Comparison of ENCODE assay signal across 7 cellular contexts in the genomic region with DNA sequence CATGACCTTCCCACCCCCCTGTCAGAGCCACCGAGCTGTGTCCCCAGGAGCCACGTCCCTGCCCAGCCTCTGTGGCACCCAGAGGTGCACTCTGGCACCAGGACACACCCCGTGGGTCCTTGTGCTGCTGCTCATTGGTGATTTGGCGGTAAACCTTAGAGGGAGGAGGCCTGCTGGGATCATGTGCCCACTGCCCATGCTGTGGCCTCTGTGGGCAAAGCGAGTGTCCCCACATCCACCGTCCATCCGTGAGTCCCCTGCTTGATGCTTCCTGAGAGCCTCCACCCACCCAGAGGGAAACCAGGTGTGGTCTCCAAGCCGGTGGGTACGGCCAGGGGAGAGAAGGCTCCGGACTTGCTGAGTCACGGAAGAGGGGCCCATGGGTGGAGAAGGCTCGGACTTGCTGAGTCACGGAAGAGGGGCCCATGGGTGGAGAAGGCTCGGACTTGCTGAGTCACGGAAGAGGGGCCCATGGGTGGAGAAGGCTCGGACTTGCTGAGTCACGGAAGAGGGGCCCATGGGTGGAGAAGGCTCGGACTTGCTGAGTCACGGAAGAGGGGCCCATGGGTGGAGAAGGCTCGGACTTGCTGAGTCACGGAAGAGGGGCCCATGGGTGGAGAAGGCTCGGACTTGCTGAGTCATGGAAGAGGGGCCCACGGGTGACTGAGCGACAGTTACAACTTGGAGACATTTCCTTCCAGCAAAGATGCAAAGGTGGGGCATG. TPM values are rescaled to one million over a fixed set of nuclear protein-coding genes. Genes with fewer than 3 reads are reported as not detected.
DNase-seq lines count a peak whose midpoint lies in the region; TF ChIP-seq lines count a peak whose summit lies in the region.
"Not testable (repeated sequence)": the region's sequence is repeated elsewhere in the genome, so short reads cannot be mapped to it uniquely, and the experiment has no call there.

No MANE protein-coding gene starts in this region.

- H3K4me2 ChIP-seq in hepatocyte = not testable (repeated sequence)

- H3K27me3 Mint-ChIP-seq in dendritic cell treated with granulocyte-macrophage colony-stimulating factor and Interleukin-4, amounts not matched to agents 40 ng/mL and 50 ng/mL, for 4 days = peaks cover 18% of the 10 kb centered on the region

- DNase-seq in Daoy (ENCODE audit: low read depth) = peak; percentile 52
- peak; percentile 6 for DNase-seq in KBM-7
- peak; percentile 51 for DNase-seq in SW480 (ENCODE audit: low spot score)
- peak; percentile 42 for DNase-seq in activated naive CD4-positive, alpha-beta T cell treated with Interleukin-2 at 50 U/mL for 16 hours
- DNase-seq in hepatocyte (ENCODE audit: low spot score) = peak; percentile 30
- peak; percentile 46 for DNase-seq in stimulated activated CD4-positive, alpha-beta T cell treated with anti-CD3 and anti-CD28 coated beads, Interleukin-15, amount 100 ng/mL, for 24 hours

- H3K4me3 Mint-ChIP-seq in dendritic cell treated with granulocyte-macrophage colony-stimulating factor and Interleukin-4, amounts not matched to agents 40 ng/mL and 50 ng/mL, for 4 days = peak overlapping the region; percentile 30

- not testable (repeated sequence) for H3K79me2 ChIP-seq in hepatocyte

- H2AFZ ChIP-seq in hepatocyte = not testable (repeated sequence)

- in situ Hi-C loops in KBM-7 (cut with MboI; ENCODE audit: low pct_unique_long_range_greater_than_20kb, low sequenced_read_pairs) = not testable (repeated sequence)

- H3K9me2 ChIP-seq in hepatocyte (replicated peaks; ENCODE audit: insufficient read depth) = not testable (repeated sequence)

- not testable (repeated sequence) for H3K27ac Mint-ChIP-seq in dendritic cell treated with granulocyte-macrophage colony-stimulating factor and Interleukin-4, amounts not matched to agents 40 ng/mL and 50 ng/mL, for 4 days

- intact Hi-C loops in dendritic cell treated with granulocyte-macrophage colony-stimulating factor and Interleukin-4, amounts not matched to agents 40 ng/mL and 50 ng/mL, for 4 days (cut with micrococcal nuclease) = not testable (repeated sequence)

- not testable (repeated sequence) for H3K27me3 ChIP-seq in hepatocyte

- WGBS in hepatocyte (ENCODE audit: low lambda C conversion rate, missing lambda C conversion rate) = 83% methylated on average over 19 of the region's 24 CpGs

- H3K36me3 ChIP-seq in hepatocyte (replicated peaks; ENCODE audit: insufficient read depth, low read depth) = not testable (repeated sequence)

- H3K9me3 Mint-ChIP-seq in dendritic cell treated with granulocyte-macrophage colony-stimulating factor and Interleukin-4, amounts not matched to agents 40 ng/mL and 50 ng/mL, for 4 days = peaks cover 14% of the 10 kb centered on the region

- not testable (repeated sequence) for H3K9me3 ChIP-seq in hepatocyte (ENCODE audit: low read depth)

- not testable (repeated sequence) for H4K20me1 ChIP-seq in hepatocyte (ENCODE audit: insufficient read depth, poor library complexity, severe bottlenecking)

- not testable (repeated sequence) for TF ChIP-seq CTCF in hepatocyte (IDR thresholded peaks at IDR 0.05; ENCODE audit: poor library complexity)

- H3K27ac ChIP-seq in hepatocyte = peak overlapping the region; percentile 84

- H3K4me1 ChIP-seq in hepatocyte (ENCODE audit: insufficient read depth) = peaks cover 13% of the 10 kb centered on the region

- H3K4me3 ChIP-seq in hepatocyte = not testable (repeated sequence)

- not testable (repeated sequence) for H3K36me3 Mint-ChIP-seq in dendritic cell treated with granulocyte-macrophage colony-stimulating factor and Interleukin-4, amounts not matched to agents 40 ng/mL and 50 ng/mL, for 4 days (ENCODE audit: low read depth)

- H3K4me1 Mint-ChIP-seq in dendritic cell treated with granulocyte-macrophage colony-stimulating factor and Interleukin-4, amounts not matched to agents 40 ng/mL and 50 ng/mL, for 4 days (ENCODE audit: low read depth) = not testable (repeated sequence)

RNA-seq across cellular contexts. Expression of gene ZNF469, which starts 49.7 kb away (rescaled TPM):
- 0.23 and 0.27 TPM in 2 replicates for total RNA-seq in Daoy (2014; rRNA removed; shearing (Covaris generic))
- 0.72 and 1.0 TPM in 2 replicates for total RNA-seq in hepatocyte
- 0.94 and 1.3 TPM in 2 replicates for polyA plus RNA-seq in hepatocyte
